ENCODE assay signal across 8 cellular contexts in the genomic region with DNA sequence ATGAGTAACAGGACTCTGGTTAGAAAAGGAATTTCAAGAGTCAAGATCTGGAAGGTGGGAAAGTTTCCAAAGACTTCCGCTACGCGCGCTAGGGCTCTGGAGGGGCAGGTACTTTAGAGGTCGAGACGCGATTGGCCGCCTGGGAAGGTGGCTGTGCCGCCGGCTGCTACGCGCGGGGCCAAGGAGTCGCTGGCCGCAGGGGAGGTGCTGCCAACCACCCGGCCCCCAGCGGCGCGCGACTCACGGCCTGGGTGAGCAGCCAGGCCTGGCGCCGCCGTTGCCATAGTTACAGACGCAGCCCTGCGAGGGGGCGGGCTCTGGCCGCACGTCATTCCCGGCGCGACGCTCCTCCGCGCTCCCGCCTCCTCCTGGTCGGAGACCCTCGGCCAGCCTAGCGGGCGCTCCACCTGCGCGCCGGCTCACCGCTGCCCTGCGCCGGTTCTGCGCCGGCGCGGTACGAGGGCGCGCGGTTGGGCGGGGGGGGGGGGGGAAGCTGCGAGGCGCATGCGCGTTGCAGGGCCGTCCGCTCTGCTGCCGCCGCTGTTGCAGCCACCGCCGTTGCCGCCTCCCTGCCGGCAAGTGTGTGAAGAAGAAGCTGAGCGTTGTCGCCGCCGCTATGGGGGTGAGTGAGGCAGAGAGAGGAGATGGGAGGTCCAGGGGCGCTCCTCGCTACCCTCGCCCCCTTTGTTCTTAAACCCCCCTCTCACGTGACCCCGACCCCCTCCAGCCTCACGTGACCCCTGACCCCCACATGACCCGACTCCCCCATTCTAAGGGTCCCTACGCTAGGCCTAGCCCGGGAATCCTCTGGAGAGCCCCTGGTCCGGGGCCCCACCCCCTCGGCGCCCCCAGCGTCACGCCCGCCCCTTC. TPM values are rescaled to one million over a fixed set of nuclear protein-coding genes. Genes with fewer than 3 reads are reported as not detected.
DNase-seq lines count a peak whose midpoint lies in the region; ATAC-seq, FAIRE-seq and TF ChIP-seq lines count a peak whose summit lies in the region.

NAA40 (plus strand) TSS at position 522 of the 870 bp plus-strand sequence; CDS start at position 617, 95 bp downstream.

- peaks cover 5% of the 10 kb centered on the region for H3K36me3 Mint-ChIP-seq in activated T-helper 17 cell treated with anti-CD3 and anti-CD28 coated beads, Interleukin-2, amount 50 U/mL, for 72 hours (ENCODE audit: low read depth)
- H3K36me3 Mint-ChIP-seq in nephron progenitor cell (ENCODE audit: low read depth), result no peaks in the 10 kb centered on the region
- H3K36me3 Mint-ChIP-seq in stimulated activated naive CD8-positive, alpha-beta T cell treated with anti-CD3 and anti-CD28 coated beads, Interleukin-15, Interleukin-2, amounts not matched to agents 100 ng/mL and 50 ng/mL, for 24 hours (ENCODE audit: low read depth), result peaks cover 4% of the 10 kb centered on the region

- peak; percentile 95 for ATAC-seq in activated T-helper 17 cell treated with anti-CD3 and anti-CD28 coated beads, Interleukin-2, amount 50 U/mL, for 72 hours (replicated peaks)

- H3K9me3 Mint-ChIP-seq in activated T-helper 17 cell treated with anti-CD3 and anti-CD28 coated beads, Interleukin-2, amount 50 U/mL, for 72 hours, result no peaks in the 10 kb centered on the region
- peaks cover 4% of the 10 kb centered on the region for H3K9me3 Mint-ChIP-seq in nephron progenitor cell
- no peaks in the 10 kb centered on the region for H3K9me3 Mint-ChIP-seq in stimulated activated naive CD8-positive, alpha-beta T cell treated with anti-CD3 and anti-CD28 coated beads, Interleukin-15, Interleukin-2, amounts not matched to agents 100 ng/mL and 50 ng/mL, for 24 hours

- TF ChIP-seq POLR2A in H54 (IDR thresholded peaks at IDR 0.05; ENCODE audit: low read depth, low read length), result peak; percentile 84

- POLR2A ChIA-PET in RWPE1 (lab: Yijun Ruan, JAX; ENCODE audit: low non-redundant PET), result no interaction called here

- no peaks in the 10 kb centered on the region for H3K27me3 Mint-ChIP-seq in activated T-helper 17 cell treated with anti-CD3 and anti-CD28 coated beads, Interleukin-2, amount 50 U/mL, for 72 hours
- no peaks in the 10 kb centered on the region for H3K27me3 Mint-ChIP-seq in nephron progenitor cell (ENCODE audit: low read depth, poor library complexity)
- no peaks in the 10 kb centered on the region for H3K27me3 Mint-ChIP-seq in stimulated activated naive CD8-positive, alpha-beta T cell treated with anti-CD3 and anti-CD28 coated beads, Interleukin-15, Interleukin-2, amounts not matched to agents 100 ng/mL and 50 ng/mL, for 24 hours

- CTCF ChIA-PET in RWPE1 (lab: Yijun Ruan, JAX), result interaction anchor here (0.5 to 0.6 kb wide), 2 partner anchors 11 to 131 kb away, joined by 3 to 4 read pairs; no protein-coding TSS in a partner anchor

- peaks cover 10% of the 10 kb centered on the region for H3K4me1 Mint-ChIP-seq in activated T-helper 17 cell treated with anti-CD3 and anti-CD28 coated beads, Interleukin-2, amount 50 U/mL, for 72 hours
- H3K4me1 Mint-ChIP-seq in nephron progenitor cell, result peaks cover 74% of the 10 kb centered on the region
- H3K4me1 Mint-ChIP-seq in stimulated activated naive CD8-positive, alpha-beta T cell treated with anti-CD3 and anti-CD28 coated beads, Interleukin-15, Interleukin-2, amounts not matched to agents 100 ng/mL and 50 ng/mL, for 24 hours (ENCODE audit: low read depth), result peaks cover 26% of the 10 kb centered on the region

- peak within 1 kb of the TSS; percentile 94 for H3K4me3 Mint-ChIP-seq in activated T-helper 17 cell treated with anti-CD3 and anti-CD28 coated beads, Interleukin-2, amount 50 U/mL, for 72 hours
- peak within 1 kb of the TSS; percentile 89 for H3K4me3 Mint-ChIP-seq in nephron progenitor cell
- H3K4me3 Mint-ChIP-seq in stimulated activated naive CD8-positive, alpha-beta T cell treated with anti-CD3 and anti-CD28 coated beads, Interleukin-15, Interleukin-2, amounts not matched to agents 100 ng/mL and 50 ng/mL, for 24 hours, result peak within 1 kb of the TSS; percentile 88

- TF ChIP-seq CTCF in RWPE1 (conservative IDR thresholded peaks at IDR 0.05; ENCODE audit: low read depth) (no peak), nephron progenitor cell (IDR thresholded peaks at IDR 0.05) (no peak)

- no peak for FAIRE-seq in H54 (lab: Jason Lieb, UNC)

- H3K27ac ChIP-seq in RWPE1, result peak within 1 kb of the TSS; percentile 89

- peak; percentile 96 for DNase-seq in ELR (ENCODE audit: low read depth)
- peak; percentile 99 for DNase-seq in H54 (ENCODE audit: insufficient read length, low spot score)
- DNase-seq in LoVo (ENCODE audit: low spot score), result peak; percentile 99
- peak; percentile 98 for DNase-seq in RWPE1 (ENCODE audit: low spot score)
- peak; percentile 90 for DNase-seq in fibroblast of peridontal ligament (ENCODE audit: extremely low read depth)
- peak; percentile 98 for DNase-seq in nephron progenitor cell

- H3K27ac Mint-ChIP-seq in activated T-helper 17 cell treated with anti-CD3 and anti-CD28 coated beads, Interleukin-2, amount 50 U/mL, for 72 hours, result peak within 1 kb of the TSS; percentile 94
- H3K27ac Mint-ChIP-seq in nephron progenitor cell, result peak within 1 kb of the TSS; percentile 97
- H3K27ac Mint-ChIP-seq in stimulated activated naive CD8-positive, alpha-beta T cell treated with anti-CD3 and anti-CD28 coated beads, Interleukin-15, Interleukin-2, amounts not matched to agents 100 ng/mL and 50 ng/mL, for 24 hours, result peak within 1 kb of the TSS; percentile 91

RNA-seq across cellular contexts. Expression of gene NAA40, which starts in this region (rescaled TPM):
- 10 to 100 TPM; 20.2 to 30.9 TPM for total RNA-seq in activated T-helper 17 cell treated with anti-CD3 and anti-CD28 coated beads, Interleukin-2, amount 50 U/mL, for 72 hours

Comparison
In these comparisons a context has a peak if more than half of its experiments do, and no peak if none do; other contexts are left out.
1. Peak in every context shown above with its lines: DNase-seq, ATAC-seq and H3K27ac ChIP-seq.